Comparison of ENCODE assay signal across 11 cellular contexts in the genomic region with DNA sequence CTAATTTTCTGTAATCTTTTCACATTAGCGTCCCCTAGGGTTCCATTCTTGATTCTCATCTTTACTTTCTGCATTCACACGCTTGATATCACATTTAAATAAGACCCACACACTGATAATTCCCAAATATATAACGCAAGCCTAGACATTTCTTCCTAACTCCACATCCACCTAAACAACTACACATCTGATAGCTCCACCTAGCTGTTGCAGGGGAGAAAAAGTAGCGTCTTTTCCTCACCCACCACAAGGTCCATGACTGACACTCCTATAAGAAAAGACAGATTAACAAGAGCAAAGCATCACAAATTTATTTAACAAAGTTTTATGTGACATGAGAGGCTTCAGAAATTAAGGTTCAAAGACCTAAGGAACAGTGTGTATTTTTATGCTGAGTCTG.
DNase-seq lines count a peak whose midpoint lies in the region; ATAC-seq, FAIRE-seq and TF ChIP-seq lines count a peak whose summit lies in the region.
"Had no signal": no experiment of that assay in that cellular context is flagged by ENCODE, and none has a peak within 500 bp of the region (broad histone marks: within the 10 kb centered on the region; RNA-seq: fewer than 3 reads in every experiment).

No MANE protein-coding gene starts in this region.

- peak; percentile 21 for DNase-seq in HT1080 (ENCODE audit: low read depth)
- peak; percentile 55 for DNase-seq in SK-MEL-5 (ENCODE audit: low read depth, low spot score)
- no peak for DNase-seq in kidney epithelial cell (ENCODE audit: low read depth)
- no peak for DNase-seq in MV-4-11 (lab: John Stamatoyannopoulos, UW)
- no peak for DNase-seq in frontal cortex (ENCODE audit: low spot score in 2 of 2)
- DNase-seq: naive thymus-derived CD8-positive, alpha-beta T cell; T-helper 9 cell had no signal

- in situ Hi-C loops in SK-MEL-5 (cut with HindIII; ENCODE audit: low pct_unique_long_range_greater_than_20kb, low sequenced_read_pairs), result no loop called here

- no peaks in the 10 kb centered on the region for H3K36me3 ChIP-seq in kidney epithelial cell (ENCODE audit: control insufficient read depth, insufficient read depth, low read length)

- no peaks in the 10 kb centered on the region for H3K27me3 ChIP-seq in kidney epithelial cell (ENCODE audit: control insufficient read depth, insufficient read depth, low read length)

- no peak for ATAC-seq in HG02623 (IDR thresholded peaks at IDR 0.05; ENCODE audit: unreplicated experiment)
- no peak for ATAC-seq in HG02970 (IDR thresholded peaks at IDR 0.05; ENCODE audit: low FRiP score, unreplicated experiment)
- ATAC-seq: activated naive CD4-positive, alpha-beta T cell treated with anti-CD3 and anti-CD28 coated beads, Interleukin-2, amount 50 U/mL, for 72 hours; naive thymus-derived CD8-positive, alpha-beta T cell had no signal

- TF ChIP-seq CTCF in 22Rv1 (IDR thresholded peaks at IDR 0.05) (peak; percentile 44), kidney epithelial cell (IDR thresholded peaks at IDR 0.05; ENCODE audit: insufficient read depth, low read length, poor library complexity, severe bottlenecking) (peak; percentile 36)

- no peak for FAIRE-seq in frontal cortex (lab: Jason Lieb, UNC)

- no peak overlapping the region for H3K27ac ChIP-seq in 22Rv1

- H3K4me3 ChIP-seq in kidney epithelial cell (ENCODE audit: low read depth, low read length), result no peak overlapping the region

Comparison
In these comparisons a context has a peak if more than half of its experiments do, and no peak if none do; other contexts are left out.
1. DNase-seq: peak in HT1080 (single experiment) and SK-MEL-5 (single experiment); none in kidney epithelial cell (single experiment), MV-4-11 (single experiment) and frontal cortex (0 of 2).